Comparison of ENCODE assay signal across 9 cellular contexts in the genomic region with DNA sequence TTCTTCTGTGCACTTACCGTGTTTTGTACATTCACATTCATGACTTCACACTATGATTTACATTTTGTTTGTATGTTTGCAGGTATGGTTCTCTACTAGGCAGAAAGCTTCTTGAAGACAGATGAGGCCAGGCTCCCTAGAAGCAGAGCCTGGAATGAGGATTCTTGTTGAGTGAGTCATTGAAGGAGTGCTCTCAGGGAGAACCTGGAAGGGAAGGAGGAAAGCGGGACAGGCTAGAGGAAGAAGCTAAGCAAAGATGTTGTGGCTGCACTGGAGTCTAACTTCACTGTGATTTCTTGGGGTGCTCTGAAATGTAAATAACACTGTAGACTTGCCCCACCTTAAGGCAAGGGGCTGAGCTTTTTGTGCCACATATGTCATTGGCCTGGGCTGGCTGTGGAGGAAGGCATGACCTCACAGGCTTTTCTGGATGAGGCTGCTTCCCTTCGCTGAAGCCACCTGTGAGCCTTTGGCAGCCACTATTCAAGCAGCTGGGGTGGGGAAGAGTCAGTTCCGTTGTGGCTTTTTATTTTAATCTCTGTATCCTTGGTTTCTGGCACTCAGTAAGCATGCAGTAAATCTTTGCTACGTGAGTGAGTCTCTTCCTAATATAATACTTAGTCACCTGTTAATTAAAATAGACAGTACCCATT.
A peak's percentile ranks its signal among the peaks of the same experiment; 100 is the strongest.
DNase-seq lines count a peak whose midpoint lies in the region; ATAC-seq and TF ChIP-seq lines count a peak whose summit lies in the region.
"Had no signal": no experiment of that assay in that cellular context is flagged by ENCODE, and none has a peak within 500 bp of the region (broad histone marks: within the 10 kb centered on the region; RNA-seq: fewer than 3 reads in every experiment).

No MANE protein-coding gene starts in this region.

- no TSS peak for BruUV-seq in MCF 10A (replicated peaks; lab: Mats Ljungman, UMichigan)

- H3K4me3 Mint-ChIP-seq in MCF 10A (ENCODE audit: unreplicated experiment) (no peak overlapping the region), immature natural killer cell (peak overlapping the region in 1 of 5 donors; percentile 2)

- H3K4me3 ChIP-seq in breast epithelium (no peak overlapping the region), gastroesophageal sphincter (no peak overlapping the region), ovary (no peak overlapping the region)

- H3K4me1 Mint-ChIP-seq in MCF 10A (ENCODE audit: insufficient read depth, unreplicated experiment) (no peaks in the 10 kb centered on the region), immature natural killer cell (peaks cover 5 to 8% of the 10 kb centered on the region in 2 donors)

- TF ChIP-seq CTCF in MCF 10A (IDR thresholded peaks at IDR 0.05; ENCODE audit: unreplicated experiment) (no peak), breast epithelium (IDR thresholded peaks at IDR 0.05) (no peak), gastroesophageal sphincter (IDR thresholded peaks at IDR 0.05) (no peak), ovary (IDR thresholded peaks at IDR 0.05) (no peak)

- intact Hi-C loops in MCF 10A (cut with micrococcal nuclease) (no loop called here), breast epithelium (cut with DNase I; ENCODE audit: low total_unique reads) (no loop called here), ovary (cut with DNase I) (no loop called here)

- H3K36me3 Mint-ChIP-seq in MCF 10A (ENCODE audit: insufficient read depth, unreplicated experiment): no peaks in the 10 kb centered on the region
- H3K36me3 Mint-ChIP-seq in immature natural killer cell: no peaks in the 10 kb centered on the region

- 41 to 47% methylated on average over 4 to 5 of the region's 5 CpGs for WGBS in gastroesophageal sphincter (ENCODE audit: low coverage in 1 of 2), 2 donors
- WGBS in ovary, 3 donors: 31 to 36% (median 35%) methylated on average over 5 of the region's 5 CpGs

- CTCF ChIA-PET in MCF 10A (lab: Yijun Ruan, JAX): interaction anchor here (0.6 to 0.7 kb wide), 2 partner anchors 106 to 111 kb away, joined by 3 read pairs; no protein-coding TSS in a partner anchor

- peak; percentile 36 for ATAC-seq in stimulated activated naive CD8-positive, alpha-beta T cell treated with anti-CD3 and anti-CD28 coated beads, Interleukin-15, Interleukin-2, amounts not matched to agents 100 U/mL and 50 U/mL, for 24 hours
- ATAC-seq in gastroesophageal sphincter: no peak

- POLR2A ChIA-PET in MCF 10A (lab: Yijun Ruan, JAX): interaction anchor here (0.8 to 1.1 kb wide), 2 partner anchors 8 to 25 kb away, joined by 3 to 4 read pairs; no protein-coding TSS in a partner anchor

- H3K27me3 ChIP-seq in breast epithelium (no peaks in the 10 kb centered on the region), gastroesophageal sphincter (no peaks in the 10 kb centered on the region), ovary (no peaks in the 10 kb centered on the region)

- H3K4me1 ChIP-seq in breast epithelium (no peaks in the 10 kb centered on the region), gastroesophageal sphincter (peaks cover 0 to 15% (median 0%) of the 10 kb centered on the region in 3 donors), ovary (ENCODE audit: insufficient read depth) (no peaks in the 10 kb centered on the region)

- TF ChIP-seq EP300 in gastroesophageal sphincter (IDR thresholded peaks at IDR 0.05) (no peak), ovary (IDR thresholded peaks at IDR 0.05) (no peak)

- TF ChIP-seq POLR2A in breast epithelium (IDR thresholded peaks at IDR 0.05) (no peak), gastroesophageal sphincter (IDR thresholded peaks at IDR 0.05) (no peak), ovary (IDR thresholded peaks at IDR 0.05) (no peak)

- H3K27ac ChIP-seq in breast epithelium (no peak overlapping the region), epithelial cell of prostate (peak overlapping the region; percentile 33), gastroesophageal sphincter (no peak overlapping the region), ovary (no peak overlapping the region)

- H3K27ac Mint-ChIP-seq in MCF 10A (ENCODE audit: low read depth, unreplicated experiment) (no peak overlapping the region), immature natural killer cell (no peak overlapping the region)
- H3K27ac Mint-ChIP-seq: activated T-helper 2 cell treated with anti-CD3 and anti-CD28 coated beads, Interferon-gamma antibody, Interleukin-2, Interleukin-4, amounts not matched to agents 10 μg/mL and 5 μg/mL and 100 μg/mL, durations not matched to agents 14 hours and 24 hours and 36 hours had no signal

- no peaks in the 10 kb centered on the region for H3K9me3 Mint-ChIP-seq in MCF 10A (ENCODE audit: unreplicated experiment)
- H3K9me3 Mint-ChIP-seq in immature natural killer cell: no peaks in the 10 kb centered on the region
- H3K9me3 Mint-ChIP-seq: activated T-helper 2 cell treated with anti-CD3 and anti-CD28 coated beads, Interferon-gamma antibody, Interleukin-2, Interleukin-4, amounts not matched to agents 10 μg/mL and 5 μg/mL and 100 μg/mL, durations not matched to agents 14 hours and 24 hours and 36 hours had no signal

- DNase-seq in MCF 10A (ENCODE audit: unreplicated experiment): peak; percentile 67
- no peak for DNase-seq in breast epithelium (ENCODE audit: low spot score in 2 of 2)
- DNase-seq in NCI-H774 (lab: John Stamatoyannopoulos, UW): peak; percentile 55
- DNase-seq in epithelial cell of prostate (ENCODE audit: low read depth, low spot score): no peak
- no peak for DNase-seq in stimulated activated naive CD8-positive, alpha-beta T cell treated with anti-CD3 and anti-CD28 coated beads, Interleukin-15, Interleukin-2, amounts not matched to agents 100 U/mL and 50 U/mL, for 24 hours
- no peak for DNase-seq in ovary
- DNase-seq in immature natural killer cell: no peak

- no peaks in the 10 kb centered on the region for H3K27me3 Mint-ChIP-seq in MCF 10A (ENCODE audit: insufficient read depth, unreplicated experiment)
- H3K27me3 Mint-ChIP-seq in immature natural killer cell (ENCODE audit: low read depth in 3 of 3): peaks cover 4 to 11% (median 4%) of the 10 kb centered on the region in 3 donors

- no peaks in the 10 kb centered on the region for H3K9me3 ChIP-seq in breast epithelium
- no peaks in the 10 kb centered on the region for H3K9me3 ChIP-seq in gastroesophageal sphincter
- H3K9me3 ChIP-seq in ovary: no peaks in the 10 kb centered on the region

- no peaks in the 10 kb centered on the region for H3K36me3 ChIP-seq in breast epithelium
- no peaks in the 10 kb centered on the region for H3K36me3 ChIP-seq in gastroesophageal sphincter
- no peaks in the 10 kb centered on the region for H3K36me3 ChIP-seq in ovary

Comparison
In these comparisons a context has a peak if more than half of its experiments do, and no peak if none do; other contexts are left out.
1. DNase-seq: peak in MCF 10A (single experiment) and NCI-H774 (single experiment); none in breast epithelium (0 of 2), epithelial cell of prostate (single experiment), stimulated activated naive CD8-positive, alpha-beta T cell treated with anti-CD3 and anti-CD28 coated beads, Interleukin-15, Interleukin-2, amounts not matched to agents 100 U/mL and 50 U/mL, for 24 hours (single experiment), ovary (0 of 5) and immature natural killer cell (0 of 3).